8 cellular contexts compared by ENCODE assay signal in the genomic region with DNA sequence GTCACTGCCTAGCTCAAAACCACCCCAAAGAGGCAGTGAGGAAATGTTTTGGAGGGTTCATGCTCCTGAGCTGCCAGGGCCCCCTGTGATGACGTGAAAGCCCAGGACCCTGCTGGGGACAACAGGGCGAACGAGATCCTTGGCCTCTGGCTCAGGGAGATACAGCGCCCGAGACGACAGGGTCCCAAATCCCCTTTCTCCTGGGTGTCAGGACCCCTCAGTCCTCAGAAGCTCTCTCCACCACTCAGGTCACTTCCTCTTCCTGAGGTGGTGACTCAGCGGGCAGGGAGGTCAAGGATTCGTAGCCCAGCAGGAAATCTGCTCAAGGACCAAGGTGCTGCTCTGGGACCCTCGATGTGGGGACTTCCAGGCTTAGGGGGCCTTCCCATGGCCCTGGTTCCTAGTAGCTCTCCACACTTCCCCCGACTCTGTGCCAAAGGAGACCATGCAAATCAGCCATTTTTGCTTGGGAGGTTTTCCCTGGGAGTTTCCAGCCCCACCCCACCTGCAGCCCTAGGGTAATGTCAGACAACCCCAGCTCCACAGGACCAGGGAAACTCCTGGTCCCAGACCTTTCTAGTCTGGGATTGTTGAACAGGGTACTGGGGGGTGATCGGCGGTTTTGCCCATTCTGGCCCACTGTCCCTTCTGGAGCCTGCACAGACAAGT. TPM values are rescaled to one million over a fixed set of nuclear protein-coding genes. Genes with fewer than 3 reads are reported as not detected.
A peak's percentile ranks its signal among the peaks of the same experiment; 100 is the strongest.
DNase-seq lines count a peak whose midpoint lies in the region; ATAC-seq, FAIRE-seq and TF ChIP-seq lines count a peak whose summit lies in the region.

No MANE protein-coding gene starts in this region.

- H3K27ac Mint-ChIP-seq in activated B cell treated with CpG ODN at 0.5 μM for 24 hours = peak overlapping the region; percentile 79

- ATAC-seq in activated B cell treated with CpG ODN at 0.5 μM for 24 hours (ENCODE audit: low read depth) = peak; percentile 14

- H3K4me3 Mint-ChIP-seq in activated B cell treated with CpG ODN at 0.5 μM for 24 hours = peak overlapping the region; percentile 53

- H3K4me3 ChIP-seq in iPS-18c (ENCODE audit: insufficient read depth, low read depth, low read length) = peak overlapping the region; percentile 34; the same call in 1 of the 2 replicates

- no peak for TF ChIP-seq CTCF in activated B cell treated with CpG ODN at 0.5 μM for 24 hours (IDR thresholded peaks at IDR 0.05)
- TF ChIP-seq CTCF in D721Med (IDR thresholded peaks at IDR 0.05; ENCODE audit: insufficient read depth, missing control alignments) = no peak

- POLR2A ChIA-PET in activated B cell treated with CpG ODN at 0.5 μM for 24 hours (lab: Charles Lee) = interaction anchor here (0.6 to 9.3 kb wide), 14 partner anchors 9 to 123 kb away, joined by 3 to 109 read pairs (median 6); a partner anchor contains a TSS

- no peaks in the 10 kb centered on the region for H3K9me3 ChIP-seq in iPS-18c (ENCODE audit: control insufficient read depth, insufficient read depth, low read length)

- no peaks in the 10 kb centered on the region for H3K27me3 Mint-ChIP-seq in activated B cell treated with CpG ODN at 0.5 μM for 24 hours

- intact Hi-C loops in activated B cell treated with CpG ODN at 0.5 μM for 24 hours (cut with micrococcal nuclease) = no loop called here

- DNase-seq in SKM-1 treated with dmso at 0.1 percent for 144 hours (lab: John Stamatoyannopoulos, UW; ENCODE audit: unreplicated experiment) (peak; percentile 19), SKM-1 (lab: John Stamatoyannopoulos, UW; ENCODE audit: unreplicated experiment) (no peak), activated B cell treated with CpG ODN at 0.5 μM for 24 hours (no peak), superior temporal gyrus (ENCODE audit: extremely low spot score) (peak; percentile 10), D721Med (ENCODE audit: insufficient read length, low spot score) (no peak), mucosa of gallbladder (ENCODE audit: low spot score) (no peak), middle frontal gyrus (ENCODE audit: extremely low spot score, low spot score) (no peak)

- no peak for FAIRE-seq in D721Med (lab: Jason Lieb, UNC)

- peaks cover 6% of the 10 kb centered on the region for H3K36me3 Mint-ChIP-seq in activated B cell treated with CpG ODN at 0.5 μM for 24 hours (ENCODE audit: low read depth)

- peaks cover 77% of the 10 kb centered on the region for H3K4me1 Mint-ChIP-seq in activated B cell treated with CpG ODN at 0.5 μM for 24 hours

- CTCF ChIA-PET in activated B cell treated with CpG ODN at 0.5 μM for 24 hours (lab: Charles Lee) = interaction anchor here (0.9 to 2.1 kb wide), 8 partner anchors 10 to 45 kb away, joined by 3 to 16 read pairs (median 5); a partner anchor contains a TSS

- H3K9me3 Mint-ChIP-seq in activated B cell treated with CpG ODN at 0.5 μM for 24 hours = no peaks in the 10 kb centered on the region

RNA-seq across cellular contexts. Expression of a gene that starts 12.8 kb away (rescaled TPM):
- total RNA-seq in activated B cell treated with CpG ODN at 0.5 μM for 24 hours = 20.4 and 21.9 TPM in 2 replicates
- total RNA-seq in mucosa of gallbladder = 107 TPM

RNA-seq across cellular contexts. Expression of a gene that starts 29.2 kb away (rescaled TPM):
- 198 and 199 TPM in 2 replicates for total RNA-seq in activated B cell treated with CpG ODN at 0.5 μM for 24 hours
- total RNA-seq in mucosa of gallbladder = 0.06 TPM

RNA-seq across cellular contexts. Expression of a gene that starts 43.2 kb away (rescaled TPM):
- 0.27 TPM in 1 of 2 replicates, not detected in the other for total RNA-seq in activated B cell treated with CpG ODN at 0.5 μM for 24 hours
- total RNA-seq in mucosa of gallbladder = not detected

RNA-seq across cellular contexts. Expression of a gene that starts 58.7 kb away (rescaled TPM):
- total RNA-seq in activated B cell treated with CpG ODN at 0.5 μM for 24 hours (not detected in 2 replicates), mucosa of gallbladder (not detected)

Comparison
In these comparisons a context has a peak if more than half of its experiments do, and no peak if none do; other contexts are left out.
1. DNase-seq: peak in SKM-1 treated with dmso at 0.1 percent for 144 hours (single experiment) and superior temporal gyrus (single experiment); none in SKM-1 (single experiment), activated B cell treated with CpG ODN at 0.5 μM for 24 hours (single experiment), D721Med (single experiment), mucosa of gallbladder (single experiment) and middle frontal gyrus (single experiment).
2. RNA of a gene that starts 29.2 kb away (total RNA-seq): 198 to 199 TPM in activated B cell treated with CpG ODN at 0.5 μM for 24 hours; 0.06 TPM in mucosa of gallbladder (single experiment); every median in the first group is over 100 times any median in the second.